In genomic region chr7:36728143-36728542, GRCh38 we compare ENCODE assay signal across 17 cellular contexts. TPM values are rescaled to one million over a fixed set of nuclear protein-coding genes. Genes with fewer than 3 reads are reported as not detected.
DNase-seq lines count a peak whose midpoint lies in the region; ATAC-seq and TF ChIP-seq lines count a peak whose summit lies in the region.
"Had no signal": no experiment of that assay in that cellular context is flagged by ENCODE, and none has a peak within 500 bp of the region (broad histone marks: within the 10 kb centered on the region; RNA-seq: fewer than 3 reads in every experiment).

No MANE protein-coding gene starts in this region.

- peaks cover 46% of the 10 kb centered on the region for H3K4me1 ChIP-seq in CD8-positive, alpha-beta T cell (ENCODE audit: insufficient read depth, low read length)
- H3K4me1 ChIP-seq: A549 had no signal

- H3K36me3 Mint-ChIP-seq in CD4-positive, alpha-beta T cell (ENCODE audit: low read depth) = peaks cover 4% of the 10 kb centered on the region
- peaks cover 5% of the 10 kb centered on the region for H3K36me3 Mint-ChIP-seq in CD8-positive, alpha-beta T cell
- H3K36me3 Mint-ChIP-seq in T-helper 17 cell (ENCODE audit: low read depth) = no peaks in the 10 kb centered on the region
- peaks cover 0 to 14% (median 4%) of the 10 kb centered on the region in 3 donors for H3K36me3 Mint-ChIP-seq in naive thymus-derived CD8-positive, alpha-beta T cell

- H3K9me3 ChIP-seq in CD4-positive, alpha-beta T cell (ENCODE audit: control insufficient read depth, low read length) = no peaks in the 10 kb centered on the region
- no peaks in the 10 kb centered on the region for H3K9me3 ChIP-seq in CD8-positive, alpha-beta T cell (ENCODE audit: low read length)
- no peaks in the 10 kb centered on the region for H3K9me3 ChIP-seq in T-helper 17 cell (ENCODE audit: control insufficient read depth, low read length, poor library complexity, severe bottlenecking)

- H3K4me3 Mint-ChIP-seq in CD4-positive, alpha-beta T cell = no peak overlapping the region
- H3K4me3 Mint-ChIP-seq in CD8-positive, alpha-beta T cell = no peak overlapping the region
- peak overlapping the region; percentile 25 for H3K4me3 Mint-ChIP-seq in T-helper 17 cell
- H3K4me3 Mint-ChIP-seq in naive thymus-derived CD8-positive, alpha-beta T cell = no peak overlapping the region
- H3K4me3 Mint-ChIP-seq: CD14-positive monocyte, GM23338 had no signal

- no peak for ATAC-seq in CD4-positive, alpha-beta T cell (ENCODE audit: poor library complexity)
- ATAC-seq in CD8-positive, alpha-beta T cell = no peak
- ATAC-seq in T-helper 17 cell (no peak), GM21367 (IDR thresholded peaks at IDR 0.05; ENCODE audit: unreplicated experiment) (no peak)
- no peak for ATAC-seq in naive thymus-derived CD8-positive, alpha-beta T cell
- no peak for ATAC-seq in stimulated activated naive CD8-positive, alpha-beta T cell treated with anti-CD3 and anti-CD28 coated beads, Interleukin-15, Interleukin-2, amounts not matched to agents 100 U/mL and 50 U/mL, for 24 hours
- ATAC-seq: A549, GM23338 had no signal

- no peaks in the 10 kb centered on the region for H3K9me3 Mint-ChIP-seq in CD4-positive, alpha-beta T cell
- peaks cover 14% of the 10 kb centered on the region for H3K9me3 Mint-ChIP-seq in CD8-positive, alpha-beta T cell
- peaks cover 0 to 10% (median 2%) of the 10 kb centered on the region in 9 donors for H3K9me3 Mint-ChIP-seq in naive thymus-derived CD8-positive, alpha-beta T cell
- H3K9me3 Mint-ChIP-seq: GM23338 had no signal

- no peak for TF ChIP-seq CTCF in CD4-positive, alpha-beta T cell (IDR thresholded peaks at IDR 0.05)
- no peak for TF ChIP-seq CTCF in CD8-positive, alpha-beta T cell (IDR thresholded peaks at IDR 0.05)

- CTCF ChIA-PET in CD4-positive, alpha-beta T cell (lab: Charles Lee) = no interaction called here
- CTCF ChIA-PET in CD8-positive, alpha-beta T cell (lab: Charles Lee) = interaction anchor here (1.9 kb wide), 1 partner anchor 46 kb away, joined by 6 read pairs; no protein-coding TSS in a partner anchor

- H3K4me3 ChIP-seq in CD8-positive, alpha-beta T cell (ENCODE audit: low read depth, low read length) = no peak overlapping the region
- H3K4me3 ChIP-seq: A549, GM23338 had no signal

- H3K27ac ChIP-seq in CD4-positive, alpha-beta T cell (ENCODE audit: low read depth, low read length) = no peak overlapping the region
- no peak overlapping the region for H3K27ac ChIP-seq in CD8-positive, alpha-beta T cell (ENCODE audit: low read depth, low read length)
- H3K27ac ChIP-seq: A549 had no signal

- intact Hi-C loops in CD4-positive, alpha-beta T cell (cut with DNase I, micrococcal nuclease) = loop anchor here in 1 of 2 experiments (10.0 kb wide), 1 partner anchor 147 kb away; no protein-coding TSS in a partner anchor
- intact Hi-C loops in CD8-positive, alpha-beta T cell (cut with DNase I, micrococcal nuclease) = loop anchor here in 1 of 2 experiments (10.0 kb wide), 1 partner anchor 147 kb away; no protein-coding TSS in a partner anchor

- H3K4me1 Mint-ChIP-seq in CD4-positive, alpha-beta T cell (ENCODE audit: low read depth) = peaks cover 61% of the 10 kb centered on the region
- H3K4me1 Mint-ChIP-seq in CD8-positive, alpha-beta T cell (ENCODE audit: low read depth) = peaks cover 66% of the 10 kb centered on the region
- peaks cover 25% of the 10 kb centered on the region for H3K4me1 Mint-ChIP-seq in T-helper 17 cell
- H3K4me1 Mint-ChIP-seq in naive thymus-derived CD8-positive, alpha-beta T cell = peaks cover 29 to 67% (median 54%) of the 10 kb centered on the region in 4 donors
- H3K4me1 Mint-ChIP-seq: GM23338 had no signal

- DNase-seq in CD4-positive, alpha-beta T cell = no peak
- DNase-seq in CD8-positive, alpha-beta T cell = no peak
- DNase-seq in T-helper 17 cell (no peak), NCI-H526 treated with DMSO at 0.1 percent for 48 hours (lab: John Stamatoyannopoulos, UW) (no peak)
- no peak for DNase-seq in naive thymus-derived CD8-positive, alpha-beta T cell
- DNase-seq in stimulated activated naive CD8-positive, alpha-beta T cell treated with anti-CD3 and anti-CD28 coated beads, Interleukin-15, Interleukin-2, amounts not matched to agents 100 U/mL and 50 U/mL, for 24 hours = no peak
- DNase-seq: Calu3, DMS 273 treated with DMSO at 0.1 percent for 48 hours, H7, IMR-90 had no signal

- H3K27me3 ChIP-seq in CD4-positive, alpha-beta T cell (ENCODE audit: control insufficient read depth, insufficient read depth, low read length) = no peaks in the 10 kb centered on the region
- no peaks in the 10 kb centered on the region for H3K27me3 ChIP-seq in CD8-positive, alpha-beta T cell (ENCODE audit: insufficient read depth, low read length)

- no peaks in the 10 kb centered on the region for H3K27me3 Mint-ChIP-seq in CD4-positive, alpha-beta T cell
- H3K27me3 Mint-ChIP-seq in CD8-positive, alpha-beta T cell (ENCODE audit: low read depth) = no peaks in the 10 kb centered on the region
- H3K27me3 Mint-ChIP-seq in T-helper 17 cell = no peaks in the 10 kb centered on the region
- no peaks in the 10 kb centered on the region for H3K27me3 Mint-ChIP-seq in naive thymus-derived CD8-positive, alpha-beta T cell

- no peaks in the 10 kb centered on the region for H3K36me3 ChIP-seq in CD8-positive, alpha-beta T cell (ENCODE audit: insufficient read depth, low read length)

- peak overlapping the region; percentile 21 for H3K27ac Mint-ChIP-seq in CD4-positive, alpha-beta T cell
- H3K27ac Mint-ChIP-seq in CD8-positive, alpha-beta T cell = peak overlapping the region; percentile 11
- no peak overlapping the region for H3K27ac Mint-ChIP-seq in T-helper 17 cell
- H3K27ac Mint-ChIP-seq in naive thymus-derived CD8-positive, alpha-beta T cell = peak overlapping the region; percentile 8 to 97 (median 62)
- H3K27ac Mint-ChIP-seq: GM23338 had no signal

- POLR2A ChIA-PET in CD4-positive, alpha-beta T cell (lab: Charles Lee) = interaction anchor here (2.7 kb wide), 1 partner anchor 50 kb away, joined by 13 read pairs; no protein-coding TSS in a partner anchor
- POLR2A ChIA-PET in CD8-positive, alpha-beta T cell (lab: Charles Lee) = interaction anchor here (1.5 to 2.8 kb wide), 2 partner anchors 12 to 48 kb away, joined by 4 to 18 read pairs; no protein-coding TSS in a partner anchor
- POLR2A ChIA-PET in naive thymus-derived CD8-positive, alpha-beta T cell (lab: Charles Lee) = interaction anchor here (3.6 kb wide), 1 partner anchor 8 kb away, joined by 34 read pairs; no protein-coding TSS in a partner anchor

RNA-seq across cellular contexts. Expression of gene AOAH, which starts 3.8 kb away (rescaled TPM):
- total RNA-seq in CD4-positive, alpha-beta T cell = 10 to 100 TPM; 27.5 to 30.3 TPM
- total RNA-seq in CD8-positive, alpha-beta T cell = 10 to 100 TPM; 30.8 to 35.2 TPM
- total RNA-seq in T-helper 17 cell = 1 to 10 TPM; 2.6 to 7.0 TPM
- total RNA-seq in naive thymus-derived CD8-positive, alpha-beta T cell = 10 to 100 TPM; 30.2 to 31.4 TPM
- polyA plus RNA-seq in naive thymus-derived CD8-positive, alpha-beta T cell = 10 to 100 TPM; 40.5 to 85.9 (median 44.3) TPM
- total RNA-seq: Calu3, GM23338, HT-29, IMR-90 had no signal
- polyA plus RNA-seq: AG04450, BJ, GM23338, IMR-90 had no signal
